Comparison of ENCODE assay signal across 8 cellular contexts in genomic region chr17:39196820-39197331, GRCh38. TPM values are rescaled to one million over a fixed set of nuclear protein-coding genes. Genes with fewer than 3 reads are reported as not detected.
DNase-seq lines count a peak whose midpoint lies in the region; ATAC-seq and TF ChIP-seq lines count a peak whose summit lies in the region.

No MANE protein-coding gene starts in this region.

- H3K36me3 Mint-ChIP-seq in osteocyte (ENCODE audit: unreplicated experiment) = peaks cover 17% of the 10 kb centered on the region

- no peak for ATAC-seq in HG02981 (IDR thresholded peaks at IDR 0.05; ENCODE audit: unreplicated experiment)

- H3K9me3 ChIP-seq in SK-N-MC (ENCODE audit: low read depth, low read length) = no peaks in the 10 kb centered on the region
- H3K9me3 ChIP-seq in esophagus (ENCODE audit: control insufficient read depth in 2 of 2, insufficient read depth in 1 of 2, low read depth in 1 of 2, low read length in 1 of 2) = no peaks in the 10 kb centered on the region

- H3K4me1 ChIP-seq in esophagus (ENCODE audit: control insufficient read depth in 2 of 2, insufficient read depth in 2 of 2, low read length in 1 of 2) = peaks cover 6 to 17% of the 10 kb centered on the region in 2 donors

- no peak overlapping the region for H3K27ac Mint-ChIP-seq in osteocyte (ENCODE audit: unreplicated experiment)

- H3K36me3 ChIP-seq in SK-N-MC (ENCODE audit: insufficient read depth, low read length) (peaks cover 14% of the 10 kb centered on the region), esophagus (ENCODE audit: control insufficient read depth in 2 of 2, insufficient read depth in 2 of 2, low read length in 1 of 2) (peaks cover 4 to 14% of the 10 kb centered on the region in 2 donors)

- DNase-seq in A172 (ENCODE audit: low spot score) (peak; percentile 65), G401 (ENCODE audit: low spot score) (peak; percentile 35), SK-N-MC (ENCODE audit: low read depth, low spot score) (no peak), osteocyte (ENCODE audit: extremely low spot score, unreplicated experiment) (no peak), germinal center (ENCODE audit: low spot score) (no peak)
- DNase-seq in stimulated activated CD4-positive, alpha-beta T cell treated with anti-CD3 and anti-CD28 coated beads, Interleukin-12 subunit alpha, Interleukin-12 subunit beta, amount 100 ng/mL, for 4 hours = no peak

- no peaks in the 10 kb centered on the region for H3K27me3 ChIP-seq in esophagus (ENCODE audit: control insufficient read depth in 1 of 2, insufficient read depth in 2 of 2, low read length in 2 of 2)

- no peaks in the 10 kb centered on the region for H3K9me3 Mint-ChIP-seq in osteocyte (ENCODE audit: unreplicated experiment)

- peaks cover 40% of the 10 kb centered on the region for H3K4me1 Mint-ChIP-seq in osteocyte (ENCODE audit: unreplicated experiment)

- no peaks in the 10 kb centered on the region for H3K27me3 Mint-ChIP-seq in osteocyte (ENCODE audit: unreplicated experiment)

- no peak for TF ChIP-seq CTCF in osteocyte (IDR thresholded peaks at IDR 0.05)

- in situ Hi-C loops in G401 (cut with HindIII; ENCODE audit: low sequenced_read_pairs) = loop anchor here (25.0 kb wide), 1 partner anchor 135 kb away; no protein-coding TSS in a partner anchor

- H3K27ac ChIP-seq in SK-N-MC (no peak overlapping the region), esophagus (ENCODE audit: low read depth in 2 of 2, low read length in 1 of 2) (peak overlapping the region; percentile 79 to 81)

- H3K4me3 ChIP-seq in SK-N-MC (peak overlapping the region; percentile 90), esophagus (ENCODE audit: low read depth in 1 of 2, low read length in 2 of 2) (peak overlapping the region; percentile 56 to 68)

- peak overlapping the region; percentile 75 for H3K9ac ChIP-seq in SK-N-MC (ENCODE audit: insufficient read length)

- peak overlapping the region; percentile 76 for H3K4me3 Mint-ChIP-seq in osteocyte (ENCODE audit: unreplicated experiment)

- whole genome bisulfite sequencing in esophagus, 2 donors = 0 to 1% methylated on average over 15 to 32 of the region's 32 CpGs

RNA-seq across cellular contexts. Expression of gene CACNB1, which starts 0.6 kb away (rescaled TPM):
- 4.0 and 4.5 TPM in 2 replicates for total RNA-seq in A172 (2014; rRNA removed; shearing (Covaris generic))
- 6.4 and 7.6 TPM in 2 replicates for total RNA-seq in G401 (2014; rRNA removed; shearing (Covaris generic))
- 1 to 10 TPM; 1.6 to 2.6 TPM for polyA plus RNA-seq in esophagus
- 15.4 and 17.9 TPM in 2 replicates for total RNA-seq in osteocyte

RNA-seq across cellular contexts. Expression of gene RPL19, which starts 3.2 kb away (rescaled TPM):
- 2,332 and 2,918 TPM in 2 replicates for total RNA-seq in A172 (2014; rRNA removed; shearing (Covaris generic))
- total RNA-seq in G401 (2014; rRNA removed; shearing (Covaris generic)) = 3,500 and 4,218 TPM in 2 replicates
- polyA plus RNA-seq in esophagus = 1,000 to 10,000 TPM; 2,441 to 3,049 TPM
- 1,528 and 1,579 TPM in 2 replicates for total RNA-seq in osteocyte

RNA-seq across cellular contexts. Expression of gene STAC2, which starts 28.9 kb away (rescaled TPM):
- total RNA-seq in A172 (2014; rRNA removed; shearing (Covaris generic)) = 0.12 TPM in 1 of 2 replicates, not detected in the other
- 0.03 TPM in 1 of 2 replicates, not detected in the other for total RNA-seq in G401 (2014; rRNA removed; shearing (Covaris generic))
- polyA plus RNA-seq in esophagus = under 1 TPM; 0.06 to 0.07 TPM
- total RNA-seq in osteocyte = 0.62 and 0.81 TPM in 2 replicates

RNA-seq across cellular contexts. Expression of gene ARL5C, which starts 30.9 kb away (rescaled TPM):
- total RNA-seq in A172 (2014; rRNA removed; shearing (Covaris generic)) = not detected in 2 replicates
- not detected in 2 replicates for total RNA-seq in G401 (2014; rRNA removed; shearing (Covaris generic))
- not detected for polyA plus RNA-seq in esophagus
- total RNA-seq in osteocyte = not detected in 2 replicates

RNA-seq across cellular contexts. Expression of gene PLXDC1, which starts 45.4 kb away (rescaled TPM):
- 0.64 and 2.1 TPM in 2 replicates for total RNA-seq in A172 (2014; rRNA removed; shearing (Covaris generic))
- 1.5 and 4.7 TPM in 2 replicates for total RNA-seq in G401 (2014; rRNA removed; shearing (Covaris generic))
- 1 to 10 TPM; 4.7 to 6.0 TPM for polyA plus RNA-seq in esophagus
- total RNA-seq in osteocyte = 17.1 and 19.7 TPM in 2 replicates

Comparison
In these comparisons a context has a peak if more than half of its experiments do, and no peak if none do; other contexts are left out.
1. DNase-seq: peak in A172 (single experiment) and G401 (single experiment); none in SK-N-MC (single experiment), osteocyte (single experiment), stimulated activated CD4-positive, alpha-beta T cell treated with anti-CD3 and anti-CD28 coated beads, Interleukin-12 subunit alpha, Interleukin-12 subunit beta, amount 100 ng/mL, for 4 hours (single experiment) and germinal center (single experiment).